ENCODE assay signal across 8 cellular contexts in genomic region chr9:33816327-33817252, GRCh38. TPM values are rescaled to one million over a fixed set of nuclear protein-coding genes. Genes with fewer than 3 reads are reported as not detected.
DNase-seq lines count a peak whose midpoint lies in the region; TF ChIP-seq lines count a peak whose summit lies in the region.

Gene UBE2R2 (plus strand): TSS chr9:33817160. CDS start chr9:33817758, 598 bp downstream.

- peak within 1 kb of the TSS; percentile 86 for H3K56ac ChIP-seq in H9 (ENCODE audit: insufficient read length, low read depth, low read length)

- peak within 1 kb of the TSS; percentile 93 for H3K9ac ChIP-seq in H9 (ENCODE audit: extremely low read depth, insufficient read length, low read length)

- no peak within 1 kb of the TSS for H2BK5ac ChIP-seq in H9 (ENCODE audit: insufficient read length, low read length)

- H3K4ac ChIP-seq in H9 (ENCODE audit: low read depth, low read length) = no peak within 1 kb of the TSS; the same call in 1 of the 2 replicates

- H3K27ac Mint-ChIP-seq in H9 = peak within 1 kb of the TSS; percentile 78 to 97 (median 93); a peak in 5 of 7 replicates
- peak within 1 kb of the TSS; percentile 96 to 99 (median 99) for H3K27ac Mint-ChIP-seq in nephron
- H3K27ac Mint-ChIP-seq in stimulated activated naive CD8-positive, alpha-beta T cell treated with anti-CD3 and anti-CD28 coated beads, Interleukin-15, Interleukin-2, amounts not matched to agents 100 ng/mL and 50 ng/mL, for 24 hours = peak within 1 kb of the TSS; percentile 98

- H3K4me3 ChIP-seq in MG63 (peak within 1 kb of the TSS; percentile 75), fibroblast of pulmonary artery (replicated peaks; ENCODE audit: low read depth, low read length) (peak within 1 kb of the TSS; percentile 90)

- H3K79me2 ChIP-seq in H9 (ENCODE audit: insufficient read depth, low read length) = peaks cover 21% of the 10 kb centered on the region; the same call in 1 of the 2 replicates

- H4K5ac ChIP-seq in H9 (ENCODE audit: insufficient read length, low read depth, low read length) = peak within 1 kb of the TSS; percentile 50

- peak; percentile 87 for DNase-seq in ELF-1 (ENCODE audit: low read depth, low spot score)
- DNase-seq in H9 = peak; percentile 91
- DNase-seq in MG63 = peak; percentile 80
- peak; percentile 53 to 63 for DNase-seq in SHP77 (lab: John Stamatoyannopoulos, UW)
- peak; percentile 88 for DNase-seq in activated effector memory CD4-positive, alpha-beta T cell treated with Interleukin-2 at 50 U/mL for 16 hours
- peak; percentile 93 for DNase-seq in fibroblast of pulmonary artery (ENCODE audit: low read depth)

- H3K9me3 ChIP-seq in H9 (ENCODE audit: control insufficient read depth, low read depth, low read length) (no peaks in the 10 kb centered on the region), MG63 (no peaks in the 10 kb centered on the region)

- H3K36me3 Mint-ChIP-seq in H9 (ENCODE audit: insufficient read depth in 1 of 3, low read depth in 3 of 3) = peaks cover 0 to 8% (median 0%) of the 10 kb centered on the region in 3 experiments; a peak in 3 of 7 replicates
- H3K36me3 Mint-ChIP-seq in nephron (ENCODE audit: low read depth) = peaks cover 3% of the 10 kb centered on the region
- peaks cover 14% of the 10 kb centered on the region for H3K36me3 Mint-ChIP-seq in stimulated activated naive CD8-positive, alpha-beta T cell treated with anti-CD3 and anti-CD28 coated beads, Interleukin-15, Interleukin-2, amounts not matched to agents 100 ng/mL and 50 ng/mL, for 24 hours (ENCODE audit: low read depth)

- peak within 1 kb of the TSS; percentile 92 for H3K4me2 ChIP-seq in H9 (ENCODE audit: insufficient read depth, insufficient read length, low read length)

- H3K27me3 Mint-ChIP-seq in H9 (ENCODE audit: low read depth) (no peaks in the 10 kb centered on the region; the same call in 1 of the 2 replicates), nephron (ENCODE audit: low read depth) (no peaks in the 10 kb centered on the region)
- no peaks in the 10 kb centered on the region for H3K27me3 Mint-ChIP-seq in stimulated activated naive CD8-positive, alpha-beta T cell treated with anti-CD3 and anti-CD28 coated beads, Interleukin-15, Interleukin-2, amounts not matched to agents 100 ng/mL and 50 ng/mL, for 24 hours

- no peak within 1 kb of the TSS for H2BK20ac ChIP-seq in H9 (ENCODE audit: low read depth, low read length, poor library complexity, severe bottlenecking)

- no peak within 1 kb of the TSS for H2BK15ac ChIP-seq in H9 (ENCODE audit: low read depth, low read length)

- no CpG with 5 or more reads among the region's 66 CpGs for WGBS in H9 (ENCODE audit: extremely low coverage, insufficient read length, low lambda C conversion rate)

- no peak within 1 kb of the TSS for H2AFZ ChIP-seq in H9 (ENCODE audit: low read length)

- H3K79me1 ChIP-seq in H9 (ENCODE audit: insufficient read depth, low read depth, low read length, poor library complexity, severe bottlenecking) = no peaks in the 10 kb centered on the region

- no peak within 1 kb of the TSS for H2BK120ac ChIP-seq in H9 (ENCODE audit: low read depth, low read length, poor library complexity, severe bottlenecking)

- peaks cover 8% of the 10 kb centered on the region for H3K23me2 ChIP-seq in H9 (ENCODE audit: insufficient read length, low read depth, low read length, poor library complexity, severe bottlenecking)

- no peak within 1 kb of the TSS for H3K23ac ChIP-seq in H9 (ENCODE audit: insufficient read length, low read depth, low read length)

- H2AK5ac ChIP-seq in H9 (ENCODE audit: insufficient read length, low read length) = no peak within 1 kb of the TSS

- H4K91ac ChIP-seq in H9 (ENCODE audit: insufficient read length, low read depth, low read length) = no peak within 1 kb of the TSS

- H3K27me3 ChIP-seq in H9 (ENCODE audit: insufficient read depth, low read length) (no peaks in the 10 kb centered on the region), MG63 (no peaks in the 10 kb centered on the region)

- peak within 1 kb of the TSS; percentile 81 to 89 for H3K4me3 Mint-ChIP-seq in H9
- H3K4me3 Mint-ChIP-seq in nephron = peak within 1 kb of the TSS; percentile 92 to 99 (median 98)
- H3K4me3 Mint-ChIP-seq in stimulated activated naive CD8-positive, alpha-beta T cell treated with anti-CD3 and anti-CD28 coated beads, Interleukin-15, Interleukin-2, amounts not matched to agents 100 ng/mL and 50 ng/mL, for 24 hours = peak within 1 kb of the TSS; percentile 99

- H3K18ac ChIP-seq in H9 (ENCODE audit: insufficient read length, low read depth, low read length) = peak within 1 kb of the TSS; percentile 98

- peak within 1 kb of the TSS; percentile 50 for H4K8ac ChIP-seq in H9 (replicated peaks; ENCODE audit: insufficient read length, low read depth, low read length)

- H3K36me3 ChIP-seq in MG63 = no peaks in the 10 kb centered on the region

- H3K4me1 ChIP-seq in H9 (ENCODE audit: insufficient read depth, low read length) = no peaks in the 10 kb centered on the region; the same call in 1 of the 2 replicates

- H2BK12ac ChIP-seq in H9 (ENCODE audit: insufficient read length, low read depth, low read length) = no peak within 1 kb of the TSS

- H3K9me3 Mint-ChIP-seq in H9 (no peaks in the 10 kb centered on the region; a peak in 1 of 5 replicates), nephron (no peaks in the 10 kb centered on the region)
- no peaks in the 10 kb centered on the region for H3K9me3 Mint-ChIP-seq in stimulated activated naive CD8-positive, alpha-beta T cell treated with anti-CD3 and anti-CD28 coated beads, Interleukin-15, Interleukin-2, amounts not matched to agents 100 ng/mL and 50 ng/mL, for 24 hours

- H3K27ac ChIP-seq in H9 (ENCODE audit: insufficient read length, low read depth, low read length) = peak within 1 kb of the TSS; percentile 76

- no peaks in the 10 kb centered on the region for H4K20me1 ChIP-seq in H9 (ENCODE audit: control insufficient read depth, insufficient read depth, insufficient read length)

- no peak within 1 kb of the TSS for H3T11ph ChIP-seq in H9 (ENCODE audit: low read length)

- TF ChIP-seq CTCF in H9 (conservative IDR thresholded peaks at IDR 0.05) (no peak), fibroblast of pulmonary artery (IDR thresholded peaks at IDR 0.05; ENCODE audit: low read length, missing control alignments) (no peak), nephron (IDR thresholded peaks at IDR 0.05; ENCODE audit: unreplicated experiment in 3 of 3) (no peak)

- H3K4me1 Mint-ChIP-seq in H9 = peaks cover 29 to 36% of the 10 kb centered on the region in 2 experiments
- peaks cover 38% of the 10 kb centered on the region for H3K4me1 Mint-ChIP-seq in nephron
- peaks cover 61% of the 10 kb centered on the region for H3K4me1 Mint-ChIP-seq in stimulated activated naive CD8-positive, alpha-beta T cell treated with anti-CD3 and anti-CD28 coated beads, Interleukin-15, Interleukin-2, amounts not matched to agents 100 ng/mL and 50 ng/mL, for 24 hours (ENCODE audit: low read depth)

- H3K14ac ChIP-seq in H9 (ENCODE audit: insufficient read depth, low read length) = peak within 1 kb of the TSS; percentile 98

RNA-seq across cellular contexts. Expression of gene UBE2R2, which starts in this region (rescaled TPM):
- 52.1 and 52.4 TPM in 2 replicates for total RNA-seq in H9 (2021)
- 15.1 and 16.5 TPM in 2 replicates for total RNA-seq in MG63 (2014; rRNA removed; shearing (Covaris generic); ENCODE audit: low replicate concordance)

Comparison
In these comparisons a context has a peak if more than half of its experiments do, and no peak if none do; other contexts are left out.
1. Peak in every context shown above with its lines: DNase-seq, H3K4me3 ChIP-seq and H3K27ac ChIP-seq.